In the genomic region with DNA sequence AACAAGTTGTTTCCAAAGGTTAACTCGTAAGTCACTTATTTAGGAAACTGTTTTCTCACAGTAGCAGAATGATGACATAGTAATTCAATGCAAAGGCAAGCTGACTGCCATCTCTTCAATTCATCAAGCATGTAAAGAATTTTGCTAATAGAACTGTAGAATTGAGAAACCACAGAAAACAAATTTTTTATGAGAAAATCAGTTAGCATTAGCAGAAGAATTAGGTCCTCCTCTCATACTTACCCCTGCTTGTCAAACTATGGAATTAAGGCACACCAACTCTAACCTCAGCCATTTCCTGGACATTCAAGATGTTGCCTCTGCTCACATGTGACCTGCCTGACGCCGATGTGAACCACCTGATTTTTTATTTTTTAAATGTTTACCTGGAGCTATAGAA, we compare ENCODE assay signal across 25 cellular contexts.
"Had no signal": no experiment of that assay in that cellular context is flagged by ENCODE, and none has a peak within 500 bp of the region (broad histone marks: within the 10 kb centered on the region; RNA-seq: fewer than 3 reads in every experiment).

No MANE protein-coding gene starts in this region.

- H3K27me3 ChIP-seq: esophagus squamous epithelium, right lobe of liver, testis, uterus had no signal

- H3K36me3 Mint-ChIP-seq: activated naive CD8-positive, alpha-beta T cell; memory B cell; stimulated activated naive B cell treated with anti-CD40 and anti-IgM and Interleukin-4, amounts not matched to agents 10 μg/mL and 1 μg/mL and 100 μg/mL, for 72 hours had no signal

- H3K27ac ChIP-seq: coronary artery, esophagus squamous epithelium, right lobe of liver, testis, uterus had no signal

- H3K4me1 Mint-ChIP-seq: activated B cell treated with CpG ODN at 0.5 μM for 24 hours; activated CD4-positive, alpha-beta T cell treated with anti-CD3 and anti-CD28 coated beads for 36 hours; endodermal cell; memory B cell; stimulated activated naive B cell treated with anti-CD40 and anti-IgM and Interleukin-4, amounts not matched to agents 10 μg/mL and 1 μg/mL and 100 μg/mL, for 72 hours had no signal

- DNase-seq: activated B cell treated with CpG ODN at 0.5 μM for 24 hours; activated CD4-positive, alpha-beta T cell treated with anti-CD3 and anti-CD28 coated beads for 36 hours; activated CD4-positive, alpha-beta T cell treated with anti-CD3 and anti-CD28 coated beads, Interleukin-2, amount 50 U/mL, for 48 hours; activated CD8-positive, alpha-beta memory T cell treated with anti-CD3 and anti-CD28 coated beads, Interleukin-2, amount 50 U/mL, for 48 hours; activated naive CD4-positive, alpha-beta T cell; activated T-cell treated with anti-CD3 and anti-CD28 coated beads, Interleukin-2, amount 50 U/mL, for 4 hours; endodermal cell; esophagus squamous epithelium; head of caudate nucleus; hypothalamus; left cardiac atrium; occipital lobe; posterior cingulate gyrus; right lobe of liver; stimulated activated CD4-positive, alpha-beta T cell treated with anti-CD3 and anti-CD28 coated beads, Interleukin-2, amount 100 ng/mL, for 48 hours; stimulated activated CD8-positive, alpha-beta memory T cell treated with anti-CD3 and anti-CD28 coated beads, Interleukin-4, amount 100 ng/mL, for 48 hours; stimulated activated naive B cell treated with anti-CD40 and anti-IgM and Interleukin-4, amounts not matched to agents 10 μg/mL and 1 μg/mL and 100 μg/mL, for 72 hours; T-helper 9 cell; testis; uterus had no signal

- H3K27ac Mint-ChIP-seq: activated B cell treated with CpG ODN at 0.5 μM for 24 hours; activated CD4-positive, alpha-beta T cell treated with anti-CD3 and anti-CD28 coated beads for 36 hours; activated naive CD8-positive, alpha-beta T cell; activated T-helper 2 cell treated with anti-CD3 and anti-CD28 coated beads, Interferon-gamma antibody, Interleukin-2, Interleukin-4, amounts not matched to agents 10 μg/mL and 5 μg/mL and 100 μg/mL, durations not matched to agents 14 hours and 24 hours and 36 hours; endodermal cell; memory B cell; stimulated activated naive B cell treated with anti-CD40 and anti-IgM and Interleukin-4, amounts not matched to agents 10 μg/mL and 1 μg/mL and 100 μg/mL, for 72 hours had no signal

- H3K9me3 ChIP-seq: esophagus squamous epithelium, right lobe of liver, testis, uterus had no signal

- H3K27me3 Mint-ChIP-seq: memory B cell; stimulated activated naive B cell treated with anti-CD40 and anti-IgM and Interleukin-4, amounts not matched to agents 10 μg/mL and 1 μg/mL and 100 μg/mL, for 72 hours had no signal

- H3K4me1 ChIP-seq: esophagus squamous epithelium, right lobe of liver, testis, uterus had no signal

- H3K9me3 Mint-ChIP-seq: activated B cell treated with CpG ODN at 0.5 μM for 24 hours; activated T-cell treated with anti-CD3 and anti-CD28 coated beads, Interleukin-2, amount 50 U/mL, for 4 hours; activated T-helper 2 cell treated with anti-CD3 and anti-CD28 coated beads, Interferon-gamma antibody, Interleukin-2, Interleukin-4, amounts not matched to agents 10 μg/mL and 5 μg/mL and 100 μg/mL, durations not matched to agents 14 hours and 24 hours and 36 hours; endodermal cell had no signal

- H3K4me3 Mint-ChIP-seq: activated B cell treated with CpG ODN at 0.5 μM for 24 hours; activated CD4-positive, alpha-beta T cell treated with anti-CD3 and anti-CD28 coated beads for 36 hours; activated naive CD8-positive, alpha-beta T cell; activated T-cell treated with anti-CD3 and anti-CD28 coated beads, Interleukin-2, amount 50 U/mL, for 4 hours; endodermal cell; memory B cell; stimulated activated naive B cell treated with anti-CD40 and anti-IgM and Interleukin-4, amounts not matched to agents 10 μg/mL and 1 μg/mL and 100 μg/mL, for 72 hours had no signal

- H3K4me3 ChIP-seq: coronary artery, esophagus squamous epithelium, right lobe of liver, smooth muscle cell, testis, uterus had no signal

- H3K36me3 ChIP-seq: esophagus squamous epithelium, right lobe of liver, uterus had no signal

- ATAC-seq: activated CD4-positive, alpha-beta T cell treated with anti-CD3 and anti-CD28 coated beads for 36 hours; activated T-cell treated with anti-CD3 and anti-CD28 coated beads, Interleukin-2, amount 50 U/mL, for 4 hours; left cardiac atrium; right lobe of liver; stimulated activated naive B cell treated with anti-CD40 and anti-IgM and Interleukin-4, amounts not matched to agents 10 μg/mL and 1 μg/mL and 100 μg/mL, for 72 hours had no signal
